In genomic region chr5:173851595-173852248, GRCh38 we compare ENCODE assay signal across 16 cellular contexts.
"Had no signal": no experiment of that assay in that cellular context is flagged by ENCODE, and none has a peak within 500 bp of the region (broad histone marks: within the 10 kb centered on the region; RNA-seq: fewer than 3 reads in every experiment).

No MANE protein-coding gene starts in this region.

- H3K27ac ChIP-seq: left ventricle myocardium inferior, lower lobe of right lung, right atrium auricular region, uterus had no signal

- H3K27me3 Mint-ChIP-seq: memory B cell had no signal

- H3K27ac Mint-ChIP-seq: memory B cell; mesothelial cell of epicardium; natural killer cell treated with Interleukin-12 subunit alpha and Interleukin-12 subunit beta and Interleukin-15 and Interleukin-18, amount 100 ng/mL, for 72 hours had no signal

- H3K9me3 ChIP-seq: uterus had no signal

- H3K4me3 Mint-ChIP-seq: memory B cell; mesothelial cell of epicardium; natural killer cell treated with Interleukin-12 subunit alpha and Interleukin-12 subunit beta and Interleukin-15 and Interleukin-18, amount 100 ng/mL, for 72 hours had no signal

- H3K27me3 ChIP-seq: dorsolateral prefrontal cortex, right atrium auricular region, uterus had no signal

- H3K36me3 Mint-ChIP-seq: mesothelial cell of epicardium had no signal

- H3K36me3 ChIP-seq: left ventricle myocardium inferior, lower lobe of right lung, right atrium auricular region, uterus had no signal

- FAIRE-seq: frontal cortex, small intestine had no signal

- DNase-seq: dorsolateral prefrontal cortex; effector CD8-positive, alpha-beta T cell; islet precursor cell; left ventricle myocardium inferior; lower lobe of right lung; small intestine; stimulated activated CD4-positive, alpha-beta T cell treated with anti-CD3 and anti-CD28 coated beads, Interleukin-12 subunit alpha, Interleukin-12 subunit beta, amount 100 ng/mL, for 4 hours; stimulated activated naive CD4-positive, alpha-beta T cell treated with Interleukin-2 at 50 U/mL for 16 hours; trophoblast cell had no signal

- ATAC-seq: esophagus mucosa; lower lobe of right lung; natural killer cell treated with Interleukin-12 subunit alpha and Interleukin-12 subunit beta and Interleukin-15 and Interleukin-18, amount 100 ng/mL, for 72 hours had no signal

- H3K4me3 ChIP-seq: dorsolateral prefrontal cortex, left ventricle myocardium inferior, lower lobe of right lung, right atrium auricular region, uterus had no signal

- H3K4me1 ChIP-seq: lower lobe of right lung, right atrium auricular region, uterus had no signal
